1 cellular context compared by ENCODE assay signal in the genomic region with DNA sequence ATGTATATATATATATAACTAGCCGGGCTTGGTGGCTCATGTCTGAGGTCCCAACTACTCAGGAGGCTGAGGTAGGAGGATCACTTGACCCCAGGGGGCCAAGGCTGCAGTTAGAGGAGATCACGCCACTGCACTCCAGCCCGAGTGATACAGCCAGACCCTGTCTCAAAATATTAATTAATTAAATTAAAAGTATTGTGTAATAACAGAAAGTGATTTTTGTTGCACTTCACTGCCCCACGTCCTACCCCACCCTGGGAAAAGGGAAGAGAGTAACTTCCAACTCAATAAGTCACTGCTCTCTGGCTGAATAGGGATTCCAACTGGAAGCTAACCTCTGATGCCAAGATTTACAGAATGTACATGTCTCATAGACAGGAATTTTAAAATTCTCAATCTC.
TF ChIP-seq lines count a peak whose summit lies in the region.

No MANE protein-coding gene starts in this region.

TF ChIP-seq in K562, 482 proteins besides CTCF, POLR2A, EP300 and RAD21:
- TF ChIP-seq CEBPG (CRISPR knock-in tag; IDR thresholded peaks at IDR 0.05): no peak
- peak in 1 of 2 experiments; percentile 55; a peak in 1 of 4 replicates for TF ChIP-seq CEBPG (tag; conservative IDR thresholded peaks at IDR 0.05 in 1 of 2, IDR thresholded peaks at IDR 0.05 in 1 of 2)
- peak; percentile 48; the same call in 1 of the 2 replicates for TF ChIP-seq CEBPB (tag; IDR thresholded peaks at IDR 0.05)
- no peak for TF ChIP-seq NCOA4 (IDR thresholded peaks at IDR 0.05; ENCODE audit: partially characterized antibody)
TF ChIP-seq in K562: peak in this region for 2.
